Comparison of ENCODE assay signal across 3 cellular contexts in the genomic region with DNA sequence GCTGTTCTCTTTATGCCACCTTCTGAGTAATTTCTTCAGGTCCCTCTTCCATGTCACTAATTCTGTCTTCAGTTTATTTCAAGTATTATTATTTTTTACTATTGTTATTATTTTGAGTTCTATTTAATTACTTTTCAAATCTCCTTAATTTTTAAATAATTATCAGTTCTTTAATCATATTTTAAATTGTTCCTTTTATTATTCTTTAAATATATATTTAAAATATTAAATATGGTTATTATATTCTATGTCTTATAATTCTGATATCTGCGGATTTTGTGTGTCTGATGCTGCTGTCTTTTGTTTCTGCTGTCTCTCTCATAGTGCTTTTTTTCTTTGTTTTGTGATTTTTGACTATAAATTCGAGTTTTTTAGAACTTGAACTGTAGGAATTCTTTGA.
TF ChIP-seq lines count a peak whose summit lies in the region.

No MANE protein-coding gene starts in this region.

TF ChIP-seq in GM23338, 12 proteins besides CTCF, POLR2A, EP300 and RAD21 (continues in another document):
- TF ChIP-seq STAT1 (IDR thresholded peaks at IDR 0.05; ENCODE audit: unreplicated experiment) (no peak), ZNF331 (CRISPR knock-in tag; IDR thresholded peaks at IDR 0.05; ENCODE audit: low read depth) (no peak), POLR2AphosphoS5 (IDR thresholded peaks at IDR 0.05; ENCODE audit: low read depth) (no peak), EZH2 (IDR thresholded peaks at IDR 0.05; ENCODE audit: low read depth, unreplicated experiment) (no peak), NANOG (IDR thresholded peaks at IDR 0.05; ENCODE audit: borderline replicate concordance) (no peak), REST (IDR thresholded peaks at IDR 0.05; ENCODE audit: unreplicated experiment) (no peak)
- TF ChIP-seq, protein P1, sequence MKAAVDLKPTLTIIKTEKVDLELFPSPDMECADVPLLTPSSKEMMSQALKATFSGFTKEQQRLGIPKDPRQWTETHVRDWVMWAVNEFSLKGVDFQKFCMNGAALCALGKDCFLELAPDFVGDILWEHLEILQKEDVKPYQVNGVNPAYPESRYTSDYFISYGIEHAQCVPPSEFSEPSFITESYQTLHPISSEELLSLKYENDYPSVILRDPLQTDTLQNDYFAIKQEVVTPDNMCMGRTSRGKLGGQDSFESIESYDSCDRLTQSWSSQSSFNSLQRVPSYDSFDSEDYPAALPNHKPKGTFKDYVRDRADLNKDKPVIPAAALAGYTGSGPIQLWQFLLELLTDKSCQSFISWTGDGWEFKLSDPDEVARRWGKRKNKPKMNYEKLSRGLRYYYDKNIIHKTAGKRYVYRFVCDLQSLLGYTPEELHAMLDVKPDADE (IDR thresholded peaks at IDR 0.05), result no peak

TF ChIP-seq in SK-N-SH treated with all-trans-retinoic acid at 6 μM for 48 hours, 23 proteins besides CTCF, POLR2A, EP300 and RAD21:
- TF ChIP-seq CSDC2 (CRISPR knock-in tag; IDR thresholded peaks at IDR 0.05) (no peak), ESRRG (CRISPR knock-in tag; IDR thresholded peaks at IDR 0.05) (no peak), TSHZ2 (CRISPR knock-in tag; IDR thresholded peaks at IDR 0.05) (no peak), TOX (CRISPR knock-in tag; IDR thresholded peaks at IDR 0.05; ENCODE audit: borderline replicate concordance) (no peak), OSR1 (CRISPR knock-in tag; IDR thresholded peaks at IDR 0.05) (no peak), TCF4 (CRISPR knock-in tag; IDR thresholded peaks at IDR 0.05; ENCODE audit: borderline replicate concordance) (no peak)
- TF ChIP-seq, protein P2, sequence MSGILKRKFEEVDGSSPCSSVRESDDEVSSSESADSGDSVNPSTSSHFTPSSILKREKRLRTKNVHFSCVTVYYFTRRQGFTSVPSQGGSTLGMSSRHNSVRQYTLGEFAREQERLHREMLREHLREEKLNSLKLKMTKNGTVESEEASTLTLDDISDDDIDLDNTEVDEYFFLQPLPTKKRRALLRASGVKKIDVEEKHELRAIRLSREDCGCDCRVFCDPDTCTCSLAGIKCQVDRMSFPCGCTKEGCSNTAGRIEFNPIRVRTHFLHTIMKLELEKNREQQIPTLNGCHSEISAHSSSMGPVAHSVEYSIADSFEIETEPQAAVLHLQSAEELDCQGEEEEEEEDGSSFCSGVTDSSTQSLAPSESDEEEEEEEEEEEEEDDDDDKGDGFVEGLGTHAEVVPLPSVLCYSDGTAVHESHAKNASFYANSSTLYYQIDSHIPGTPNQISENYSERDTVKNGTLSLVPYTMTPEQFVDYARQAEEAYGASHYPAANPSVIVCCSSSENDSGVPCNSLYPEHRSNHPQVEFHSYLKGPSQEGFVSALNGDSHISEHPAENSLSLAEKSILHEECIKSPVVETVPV (CRISPR knock-in tag; IDR thresholded peaks at IDR 0.05), result no peak

TF ChIP-seq in SK-N-SH, 30 proteins besides CTCF, POLR2A, EP300 and RAD21:
- TF ChIP-seq SIN3A (IDR thresholded peaks at IDR 0.05; ENCODE audit: borderline replicate concordance, low read depth, low read length) (no peak), GABPA (IDR thresholded peaks at IDR 0.05; ENCODE audit: low read depth) (no peak), POLR2AphosphoS5 (IDR thresholded peaks at IDR 0.05; ENCODE audit: low read depth, low read length) (no peak), GATA2 (CRISPR knock-in tag; IDR thresholded peaks at IDR 0.05) (no peak), PBX3 (IDR thresholded peaks at IDR 0.05) (no peak), JUND (IDR thresholded peaks at IDR 0.05) (no peak), CHD2 (IDR thresholded peaks at IDR 0.05; ENCODE audit: low read length, partially characterized antibody) (no peak), SMC3 (IDR thresholded peaks at IDR 0.05; ENCODE audit: low read depth, low read length) (no peak), RCOR1 (IDR thresholded peaks at IDR 0.05; ENCODE audit: low read length) (no peak)
- TF ChIP-seq, protein P3, sequence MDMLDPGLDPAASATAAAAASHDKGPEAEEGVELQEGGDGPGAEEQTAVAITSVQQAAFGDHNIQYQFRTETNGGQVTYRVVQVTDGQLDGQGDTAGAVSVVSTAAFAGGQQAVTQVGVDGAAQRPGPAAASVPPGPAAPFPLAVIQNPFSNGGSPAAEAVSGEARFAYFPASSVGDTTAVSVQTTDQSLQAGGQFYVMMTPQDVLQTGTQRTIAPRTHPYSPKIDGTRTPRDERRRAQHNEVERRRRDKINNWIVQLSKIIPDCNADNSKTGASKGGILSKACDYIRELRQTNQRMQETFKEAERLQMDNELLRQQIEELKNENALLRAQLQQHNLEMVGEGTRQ (IDR thresholded peaks at IDR 0.05; ENCODE audit: borderline replicate concordance, low read depth, low read length), result no peak
